ENCODE assay signal across 8 cellular contexts in the genomic region with DNA sequence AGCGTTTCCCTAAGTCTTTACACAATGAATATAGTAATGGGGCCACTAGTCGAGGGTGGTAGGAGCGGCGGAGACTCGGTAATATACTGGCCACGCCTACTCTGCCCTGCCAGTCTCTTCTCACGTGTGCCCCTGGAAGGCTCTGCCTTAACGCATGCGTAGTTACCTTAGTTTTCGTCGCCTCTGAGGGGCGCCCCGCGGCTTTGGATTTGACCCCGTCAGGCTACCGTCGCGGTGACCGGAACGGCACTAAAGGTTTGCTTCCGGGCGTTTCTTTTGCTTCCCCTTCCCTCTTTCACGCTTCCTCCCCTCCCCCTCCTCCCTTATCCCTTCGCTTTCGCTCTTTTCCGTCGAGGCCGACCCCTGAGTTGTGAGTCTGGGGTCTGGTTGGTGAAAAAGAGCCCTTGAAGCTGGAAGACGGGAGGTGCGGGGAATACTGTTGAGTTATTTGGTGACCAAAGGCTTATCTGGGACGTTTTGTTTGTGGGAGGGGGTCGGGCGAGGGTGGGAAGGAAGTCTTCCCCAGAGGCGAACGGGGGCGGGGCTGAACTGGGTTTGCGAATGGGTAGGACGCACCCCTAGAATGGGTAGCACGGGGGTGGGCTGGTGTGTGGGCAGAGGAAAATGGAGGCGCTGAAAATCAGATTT. TPM values are rescaled to one million over a fixed set of nuclear protein-coding genes. Genes with fewer than 3 reads are reported as not detected.
A peak's percentile ranks its signal among the peaks of the same experiment; 100 is the strongest.
DNase-seq lines count a peak whose midpoint lies in the region; ATAC-seq and TF ChIP-seq lines count a peak whose summit lies in the region.

A gene (plus strand): TSS at position 270 of the 648 bp plus-strand sequence. CDS start 1,352 bp downstream, outside the sequence.

- TF ChIP-seq RAD21 in SK-N-SH (IDR thresholded peaks at IDR 0.05; ENCODE audit: low read length): no peak

- H3K4me2 ChIP-seq in SK-N-SH: peak within 1 kb of the TSS; percentile 81

- no peaks in the 10 kb centered on the region for H3K9me2 ChIP-seq in SK-N-SH

- H2AFZ ChIP-seq in SK-N-SH (ENCODE audit: low read depth): peak within 1 kb of the TSS; percentile 98

- peaks cover 38% of the 10 kb centered on the region for H3K79me2 ChIP-seq in SK-N-SH (ENCODE audit: insufficient read depth)

- H4K20me1 ChIP-seq in SK-N-SH (ENCODE audit: insufficient read depth): no peaks in the 10 kb centered on the region

- POLR2A ChIA-PET in SK-N-SH (lab: Yijun Ruan, JAX): no interaction called here

- peaks cover 10% of the 10 kb centered on the region for H3F3A ChIP-seq in SK-N-SH (replicated peaks; ENCODE audit: insufficient read depth)

- 1% methylated on average over 34 of the region's 40 CpGs for WGBS in SK-N-SH (ENCODE audit: low lambda C conversion rate)

- H3K9ac ChIP-seq in SK-N-SH: peak within 1 kb of the TSS; percentile 93

- peaks cover 27 to 33% of the 10 kb centered on the region in 2 experiments for H3K36me3 ChIP-seq in SK-N-SH (replicated peaks in 1 of 2; ENCODE audit: control insufficient read depth in 1 of 2, insufficient read depth in 2 of 2, low read length in 1 of 2)

- ATAC-seq in HG02571 (IDR thresholded peaks at IDR 0.05; ENCODE audit: unreplicated experiment): peak; percentile 76

- peak in 1 of 2 experiments; percentile 27; a peak in 1 of 4 replicates for TF ChIP-seq EP300 in SK-N-SH (IDR thresholded peaks at IDR 0.05; ENCODE audit: borderline replicate concordance in 1 of 2, low read depth in 1 of 2, low read length in 1 of 2)

- peak; percentile 14; the same call in 1 of the 2 replicates for TF ChIP-seq CTCF in SK-N-SH (IDR thresholded peaks at IDR 0.05)

- no peaks in the 10 kb centered on the region for H3K9me3 ChIP-seq in SK-N-SH

- CTCF ChIA-PET in SK-N-SH (lab: Yijun Ruan, JAX): interaction anchor here (0.9 to 2.4 kb wide), 3 partner anchors 71 to 757 kb away, joined by 3 to 8 read pairs (median 3); a partner anchor contains a TSS

- H3K27ac ChIP-seq in SK-N-SH (ENCODE audit: low read depth in 2 of 2, low read length in 1 of 2): peak within 1 kb of the TSS; percentile 89 to 95

- peaks cover 6 to 13% of the 10 kb centered on the region in 2 experiments; a peak in 2 of 4 replicates for H3K4me1 ChIP-seq in SK-N-SH (ENCODE audit: control insufficient read depth in 1 of 2, insufficient read depth in 2 of 2, low read depth in 1 of 2, low read length in 1 of 2)

- DNase-seq in GM04504 (ENCODE audit: low read depth) (peak; percentile 91), NCI-H1048 (lab: John Stamatoyannopoulos, UW) (peak; percentile 96), SK-N-SH (peak; percentile 92), germinal center (ENCODE audit: low spot score) (peak; percentile 91), non-pigmented ciliary epithelial cell (ENCODE audit: low read depth) (peak; percentile 72), superior temporal gyrus (ENCODE audit: extremely low spot score) (peak; percentile 97)
- DNase-seq in activated naive CD4-positive, alpha-beta T cell treated with anti-CD3 and anti-CD28 coated beads, Interleukin-2, amount 50 U/mL, for 16 hours: peak; percentile 92

- no peaks in the 10 kb centered on the region for H3K27me3 ChIP-seq in SK-N-SH (ENCODE audit: insufficient read depth)

- H3K4me3 ChIP-seq in SK-N-SH (ENCODE audit: low read depth in 2 of 2, low read length in 1 of 2): peak within 1 kb of the TSS; percentile 68 to 84

TF ChIP-seq in SK-N-SH, 30 proteins besides CTCF, POLR2A, EP300 and RAD21 (continues in another document):
- TF ChIP-seq NRF1 (IDR thresholded peaks at IDR 0.05; ENCODE audit: low read depth, low read length) (peak; percentile 70; the same call in 1 of the 2 replicates), TAF1 (IDR thresholded peaks at IDR 0.05; ENCODE audit: borderline replicate concordance, low read depth, low read length) (peak; percentile 86), RCOR1 (IDR thresholded peaks at IDR 0.05; ENCODE audit: low read length) (no peak), TCF12 (IDR thresholded peaks at IDR 0.05) (peak; percentile 25; the same call in 1 of the 2 replicates), FOXJ3 (CRISPR knock-in tag; IDR thresholded peaks at IDR 0.05) (0 out of 2 replicates have a peak, but pooled peaks have one; percentile 55), GABPA (IDR thresholded peaks at IDR 0.05; ENCODE audit: low read depth) (peak; percentile 98), CHD2 (IDR thresholded peaks at IDR 0.05; ENCODE audit: low read length, partially characterized antibody) (peak; percentile 96), MXI1 (IDR thresholded peaks at IDR 0.05; ENCODE audit: low read depth, low read length) (peak; percentile 89), GATA2 (CRISPR knock-in tag; IDR thresholded peaks at IDR 0.05) (peak; percentile 25; the same call in 1 of the 2 replicates), NFIC (IDR thresholded peaks at IDR 0.05; ENCODE audit: borderline replicate concordance) (no peak), FOXM1 (IDR thresholded peaks at IDR 0.05; ENCODE audit: low read depth) (no peak), ELF1 (IDR thresholded peaks at IDR 0.05) (peak; percentile 94), JUND (IDR thresholded peaks at IDR 0.05) (no peak), POLR2AphosphoS5 (IDR thresholded peaks at IDR 0.05; ENCODE audit: low read depth, low read length) (peak; percentile 63), MEF2A (IDR thresholded peaks at IDR 0.05; ENCODE audit: borderline replicate concordance, low read depth) (no peak)
- TF ChIP-seq, protein P1, sequence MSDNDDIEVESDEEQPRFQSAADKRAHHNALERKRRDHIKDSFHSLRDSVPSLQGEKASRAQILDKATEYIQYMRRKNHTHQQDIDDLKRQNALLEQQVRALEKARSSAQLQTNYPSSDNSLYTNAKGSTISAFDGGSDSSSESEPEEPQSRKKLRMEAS (IDR thresholded peaks at IDR 0.05; ENCODE audit: low read depth): peak; percentile 98
- TF ChIP-seq, protein P2, sequence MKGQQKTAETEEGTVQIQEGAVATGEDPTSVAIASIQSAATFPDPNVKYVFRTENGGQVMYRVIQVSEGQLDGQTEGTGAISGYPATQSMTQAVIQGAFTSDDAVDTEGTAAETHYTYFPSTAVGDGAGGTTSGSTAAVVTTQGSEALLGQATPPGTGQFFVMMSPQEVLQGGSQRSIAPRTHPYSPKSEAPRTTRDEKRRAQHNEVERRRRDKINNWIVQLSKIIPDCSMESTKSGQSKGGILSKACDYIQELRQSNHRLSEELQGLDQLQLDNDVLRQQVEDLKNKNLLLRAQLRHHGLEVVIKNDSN (IDR thresholded peaks at IDR 0.05; ENCODE audit: borderline replicate concordance, low read depth): peak; percentile 79
- TF ChIP-seq, protein P3, sequence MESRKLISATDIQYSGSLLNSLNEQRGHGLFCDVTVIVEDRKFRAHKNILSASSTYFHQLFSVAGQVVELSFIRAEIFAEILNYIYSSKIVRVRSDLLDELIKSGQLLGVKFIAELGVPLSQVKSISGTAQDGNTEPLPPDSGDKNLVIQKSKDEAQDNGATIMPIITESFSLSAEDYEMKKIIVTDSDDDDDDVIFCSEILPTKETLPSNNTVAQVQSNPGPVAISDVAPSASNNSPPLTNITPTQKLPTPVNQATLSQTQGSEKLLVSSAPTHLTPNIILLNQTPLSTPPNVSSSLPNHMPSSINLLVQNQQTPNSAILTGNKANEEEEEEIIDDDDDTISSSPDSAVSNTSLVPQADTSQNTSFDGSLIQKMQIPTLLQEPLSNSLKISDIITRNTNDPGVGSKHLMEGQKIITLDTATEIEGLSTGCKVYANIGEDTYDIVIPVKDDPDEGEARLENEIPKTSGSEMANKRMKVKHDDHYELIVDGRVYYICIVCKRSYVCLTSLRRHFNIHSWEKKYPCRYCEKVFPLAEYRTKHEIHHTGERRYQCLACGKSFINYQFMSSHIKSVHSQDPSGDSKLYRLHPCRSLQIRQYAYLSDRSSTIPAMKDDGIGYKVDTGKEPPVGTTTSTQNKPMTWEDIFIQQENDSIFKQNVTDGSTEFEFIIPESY (IDR thresholded peaks at IDR 0.05; ENCODE audit: borderline replicate concordance, low read depth): peak; percentile 69; the same call in 1 of the 2 replicates
- TF ChIP-seq, protein P4, sequence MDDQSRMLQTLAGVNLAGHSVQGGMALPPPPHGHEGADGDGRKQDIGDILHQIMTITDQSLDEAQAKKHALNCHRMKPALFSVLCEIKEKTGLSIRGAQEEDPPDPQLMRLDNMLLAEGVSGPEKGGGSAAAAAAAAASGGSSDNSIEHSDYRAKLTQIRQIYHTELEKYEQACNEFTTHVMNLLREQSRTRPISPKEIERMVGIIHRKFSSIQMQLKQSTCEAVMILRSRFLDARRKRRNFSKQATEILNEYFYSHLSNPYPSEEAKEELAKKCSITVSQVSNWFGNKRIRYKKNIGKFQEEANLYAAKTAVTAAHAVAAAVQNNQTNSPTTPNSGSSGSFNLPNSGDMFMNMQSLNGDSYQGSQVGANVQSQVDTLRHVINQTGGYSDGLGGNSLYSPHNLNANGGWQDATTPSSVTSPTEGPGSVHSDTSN (IDR thresholded peaks at IDR 0.05): peak; percentile 67
- TF ChIP-seq, protein P5, sequence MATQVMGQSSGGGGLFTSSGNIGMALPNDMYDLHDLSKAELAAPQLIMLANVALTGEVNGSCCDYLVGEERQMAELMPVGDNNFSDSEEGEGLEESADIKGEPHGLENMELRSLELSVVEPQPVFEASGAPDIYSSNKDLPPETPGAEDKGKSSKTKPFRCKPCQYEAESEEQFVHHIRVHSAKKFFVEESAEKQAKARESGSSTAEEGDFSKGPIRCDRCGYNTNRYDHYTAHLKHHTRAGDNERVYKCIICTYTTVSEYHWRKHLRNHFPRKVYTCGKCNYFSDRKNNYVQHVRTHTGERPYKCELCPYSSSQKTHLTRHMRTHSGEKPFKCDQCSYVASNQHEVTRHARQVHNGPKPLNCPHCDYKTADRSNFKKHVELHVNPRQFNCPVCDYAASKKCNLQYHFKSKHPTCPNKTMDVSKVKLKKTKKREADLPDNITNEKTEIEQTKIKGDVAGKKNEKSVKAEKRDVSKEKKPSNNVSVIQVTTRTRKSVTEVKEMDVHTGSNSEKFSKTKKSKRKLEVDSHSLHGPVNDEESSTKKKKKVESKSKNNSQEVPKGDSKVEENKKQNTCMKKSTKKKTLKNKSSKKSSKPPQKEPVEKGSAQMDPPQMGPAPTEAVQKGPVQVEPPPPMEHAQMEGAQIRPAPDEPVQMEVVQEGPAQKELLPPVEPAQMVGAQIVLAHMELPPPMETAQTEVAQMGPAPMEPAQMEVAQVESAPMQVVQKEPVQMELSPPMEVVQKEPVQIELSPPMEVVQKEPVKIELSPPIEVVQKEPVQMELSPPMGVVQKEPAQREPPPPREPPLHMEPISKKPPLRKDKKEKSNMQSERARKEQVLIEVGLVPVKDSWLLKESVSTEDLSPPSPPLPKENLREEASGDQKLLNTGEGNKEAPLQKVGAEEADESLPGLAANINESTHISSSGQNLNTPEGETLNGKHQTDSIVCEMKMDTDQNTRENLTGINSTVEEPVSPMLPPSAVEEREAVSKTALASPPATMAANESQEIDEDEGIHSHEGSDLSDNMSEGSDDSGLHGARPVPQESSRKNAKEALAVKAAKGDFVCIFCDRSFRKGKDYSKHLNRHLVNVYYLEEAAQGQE (IDR thresholded peaks at IDR 0.05; ENCODE audit: low read depth, low read length): peak; percentile 72

RNA-seq across cellular contexts. Expression of the gene that starts here (rescaled TPM):
- 29.9 and 43.0 TPM in 2 replicates for polyA plus RNA-seq in SK-N-SH (2012; rRNA removed)
- polyA plus RNA-seq in SK-N-SH (2012; cell fraction: cytosol; rRNA removed): 25.3 and 26.8 TPM in 2 replicates
- polyA plus RNA-seq in SK-N-SH (2012; cell fraction: nucleus; rRNA removed): 58.8 and 89.1 TPM in 2 replicates

Comparison
In these comparisons a context has a peak if more than half of its experiments do, and no peak if none do; other contexts are left out.
1. Peak in every context shown above with its lines: DNase-seq, ATAC-seq, H3K4me3 ChIP-seq and H3K27ac ChIP-seq.